Comparison of ENCODE assay signal across 8 cellular contexts in genomic region chr14:49897414-49897813, GRCh38. TPM values are rescaled to one million over a fixed set of nuclear protein-coding genes. Genes with fewer than 3 reads are reported as not detected.
DNase-seq lines count a peak whose midpoint lies in the region; ATAC-seq and TF ChIP-seq lines count a peak whose summit lies in the region.

No MANE protein-coding gene starts in this region.

- H3K36me3 ChIP-seq in PC-3 (ENCODE audit: low read depth, low read length) (peaks cover 37% of the 10 kb centered on the region), duodenal mucosa (ENCODE audit: control insufficient read depth in 1 of 2, insufficient read depth in 2 of 2, low read length in 2 of 2) (peaks cover 8 to 11% of the 10 kb centered on the region in 2 donors), psoas muscle (ENCODE audit: insufficient read depth in 1 of 2, low read depth in 1 of 2) (peaks cover 0 to 16% of the 10 kb centered on the region in 2 donors)

- H2AFZ ChIP-seq in PC-3 (ENCODE audit: low read length), result no peak overlapping the region

- H3K9me2 ChIP-seq in PC-3 (replicated peaks; ENCODE audit: low read length), result no peaks in the 10 kb centered on the region

- H3K4me1 ChIP-seq in PC-3 (ENCODE audit: insufficient read depth, low read length), result peaks cover 34% of the 10 kb centered on the region
- H3K4me1 ChIP-seq in duodenal mucosa (ENCODE audit: control insufficient read depth in 1 of 2, insufficient read depth in 2 of 2, low read length in 2 of 2), result peaks cover 21% of the 10 kb centered on the region in 2 donors
- peaks cover 39% of the 10 kb centered on the region for H3K4me1 ChIP-seq in psoas muscle

- intact Hi-C loops in Calu3 (cut with micrococcal nuclease; ENCODE audit: unreplicated experiment) (loop anchor here (1.0 to 5.0 kb wide), 3 partner anchors 73 to 205 kb away; no protein-coding TSS in a partner anchor), PC-3 (cut with micrococcal nuclease) (loop anchor here (2.0 to 5.0 kb wide), 2 partner anchors 65 to 165 kb away; no protein-coding TSS in a partner anchor), psoas muscle (cut with DNase I) (no loop called here)

- H3K4me2 ChIP-seq in PC-3 (ENCODE audit: low read length), result peak overlapping the region; percentile 91

- H3K27ac ChIP-seq in PC-3 (ENCODE audit: low read length) (peak overlapping the region; percentile 19; the same call in 1 of the 2 replicates), duodenal mucosa (ENCODE audit: low read depth, low read length) (no peak overlapping the region), psoas muscle (peak overlapping the region; percentile 99)

- peaks cover 19% of the 10 kb centered on the region for H3K4me1 Mint-ChIP-seq in Calu3 (ENCODE audit: low read depth, unreplicated experiment)

- no peaks in the 10 kb centered on the region for H3K27me3 Mint-ChIP-seq in Calu3 (ENCODE audit: unreplicated experiment)

- H3K79me2 ChIP-seq in PC-3 (ENCODE audit: low read length), result peaks cover 80% of the 10 kb centered on the region

- H3K9me3 ChIP-seq in PC-3 (ENCODE audit: low read length), result no peaks in the 10 kb centered on the region
- no peaks in the 10 kb centered on the region for H3K9me3 ChIP-seq in duodenal mucosa (ENCODE audit: control insufficient read depth in 1 of 2, low read length in 2 of 2)
- H3K9me3 ChIP-seq in psoas muscle, result no peaks in the 10 kb centered on the region

- H4K20me1 ChIP-seq in PC-3 (ENCODE audit: low read length), result peaks cover 54% of the 10 kb centered on the region

- POLR2A ChIA-PET in PC-3 (lab: Charles Lee; ENCODE audit: unreplicated experiment), result interaction anchor here (0.7 to 1.1 kb wide), 3 partner anchors 10 to 102 kb away, joined by 3 to 13 read pairs (median 4); no protein-coding TSS in a partner anchor

- ATAC-seq in PC-3, result no peak
- no peak for ATAC-seq in psoas muscle
- no peak for ATAC-seq in HG03565 (IDR thresholded peaks at IDR 0.05; ENCODE audit: unreplicated experiment)
- ATAC-seq in HG03378 (IDR thresholded peaks at IDR 0.05; ENCODE audit: unreplicated experiment), result no peak

- no peaks in the 10 kb centered on the region for H3K9me3 Mint-ChIP-seq in Calu3 (ENCODE audit: low read depth, unreplicated experiment)

- no peaks in the 10 kb centered on the region for H3K27me3 ChIP-seq in PC-3 (ENCODE audit: low read length)
- H3K27me3 ChIP-seq in duodenal mucosa (ENCODE audit: control insufficient read depth in 1 of 2, insufficient read depth in 2 of 2, low read length in 2 of 2), result no peaks in the 10 kb centered on the region
- no peaks in the 10 kb centered on the region for H3K27me3 ChIP-seq in psoas muscle (ENCODE audit: insufficient read depth in 3 of 3, low read length in 2 of 3)

- 32 to 51% (median 50%) methylated on average over 1 of the region's 1 CpG for WGBS in psoas muscle, 3 donors

- H3K4me3 Mint-ChIP-seq in Calu3 (ENCODE audit: low read depth, unreplicated experiment), result peak overlapping the region; percentile 87

- H3K4me3 ChIP-seq in PC-3 (ENCODE audit: low read length), result peak overlapping the region; percentile 91
- peak overlapping the region; percentile 51 to 53 for H3K4me3 ChIP-seq in duodenal mucosa (ENCODE audit: low read depth in 1 of 2, low read length in 2 of 2)
- H3K4me3 ChIP-seq in psoas muscle, result peak overlapping the region; percentile 90

- peak overlapping the region; percentile 76 for H3K27ac Mint-ChIP-seq in Calu3 (ENCODE audit: unreplicated experiment)

- TF ChIP-seq CTCF in Calu3 (IDR thresholded peaks at IDR 0.05; ENCODE audit: unreplicated experiment), result no peak
- TF ChIP-seq CTCF in PC-3 (conservative IDR thresholded peaks at IDR 0.05; ENCODE audit: low read depth, low read length), result no peak
- no peak for TF ChIP-seq CTCF in psoas muscle (IDR thresholded peaks at IDR 0.05)

- CTCF ChIA-PET in Calu3 (lab: Charles Lee) (interaction anchor here (1.3 kb wide), 1 partner anchor 34 kb away, joined by 3 read pairs; no protein-coding TSS in a partner anchor), PC-3 (lab: Charles Lee) (interaction anchor here (0.6 kb wide), 1 partner anchor 49 kb away, joined by 15 read pairs; no protein-coding TSS in a partner anchor)

- no peak for DNase-seq in Calu3
- DNase-seq in PC-3, result no peak
- DNase-seq in psoas muscle, result no peak
- DNase-seq in mesenteric fat pad (ENCODE audit: low spot score), result no peak
- DNase-seq in NCI-H2107 treated with DMSO at 0.1 percent for 48 hours (lab: John Stamatoyannopoulos, UW; ENCODE audit: unreplicated experiment), result no peak

- H3F3A ChIP-seq in PC-3 (ENCODE audit: low read length, unreplicated experiment), result peaks cover 7% of the 10 kb centered on the region

- H3K36me3 Mint-ChIP-seq in Calu3 (ENCODE audit: insufficient read depth, unreplicated experiment), result peaks cover 70% of the 10 kb centered on the region

- BruUV-seq in Calu3 (replicated peaks; lab: Mats Ljungman, UMichigan) (no TSS peak), PC-3 (replicated peaks; lab: Mats Ljungman, UMichigan) (no TSS peak)

- H3K9ac ChIP-seq in PC-3 (ENCODE audit: low read length) (peak overlapping the region; percentile 100), duodenal mucosa (ENCODE audit: low read depth in 1 of 2, low read length in 2 of 2) (peak overlapping the region in 1 of 2 donors; percentile 60)

RNA-seq across cellular contexts. Expression of gene ARF6, which starts 4.5 kb away (rescaled TPM):
- total RNA-seq in Calu3 (2022) (74.2 and 81.0 TPM in 2 replicates), PC-3 (2014; rRNA removed) (86.4 and 107 TPM in 2 replicates), psoas muscle (10 to 100 TPM; 19.0 to 37.4 (median 30.6) TPM), mesenteric fat pad (61.5 TPM)
- 10 to 100 TPM; 19.8 to 43.1 (median 26.9) TPM for polyA plus RNA-seq in psoas muscle

RNA-seq across cellular contexts. Expression of gene NEMF, which starts 44.8 kb away (rescaled TPM):
- total RNA-seq in Calu3 (2022), result 76.3 and 77.7 TPM in 2 replicates
- total RNA-seq in PC-3 (2014; rRNA removed), result 52.9 and 54.0 TPM in 2 replicates
- 10 to 100 TPM; 52.8 to 68.3 (median 57.0) TPM for total RNA-seq in psoas muscle
- polyA plus RNA-seq in psoas muscle, result 10 to 100 TPM; 20.5 to 51.7 (median 20.9) TPM
- 72.0 TPM for total RNA-seq in mesenteric fat pad

Comparison
In these comparisons a context has a peak if more than half of its experiments do, and no peak if none do; other contexts are left out.
1. intact Hi-C loops: an anchor here in Calu3 (1.0 to 5.0 kb wide) and PC-3 (2.0 to 5.0 kb wide); none called in psoas muscle.